ENCODE assay signal across 8 cellular contexts in genomic region chr22:46052801-46053562, GRCh38.
DNase-seq lines count a peak whose midpoint lies in the region; ATAC-seq and TF ChIP-seq lines count a peak whose summit lies in the region.

No MANE protein-coding gene starts in this region.

- peaks cover 34% of the 10 kb centered on the region for H3K4me1 Mint-ChIP-seq in activated CD8-positive, alpha-beta memory T cell treated with anti-CD3 and anti-CD28 coated beads, Interleukin-2, amount 10 ng/mL, durations not matched to agents 7 days and 5 days

- CTCF ChIA-PET in activated CD8-positive, alpha-beta memory T cell treated with anti-CD3 and anti-CD28 coated beads, Interleukin-2, amount 10 ng/mL, durations not matched to agents 7 days and 5 days (lab: Charles Lee), result interaction anchor here (0.6 to 1.7 kb wide), 5 partner anchors 9 to 69 kb away, joined by 3 to 6 read pairs (median 3); no protein-coding TSS in a partner anchor

- H3K27me3 ChIP-seq in parathyroid adenoma (ENCODE audit: control insufficient read depth, insufficient read depth, low read length), result no peaks in the 10 kb centered on the region

- no peak for ATAC-seq in activated CD8-positive, alpha-beta memory T cell treated with anti-CD3 and anti-CD28 coated beads, Interleukin-2, amount 10 ng/mL, durations not matched to agents 7 days and 5 days
- no peak for ATAC-seq in GM18511 (IDR thresholded peaks at IDR 0.05; ENCODE audit: unreplicated experiment)
- no peak for ATAC-seq in GM18873 (IDR thresholded peaks at IDR 0.05; ENCODE audit: low FRiP score, unreplicated experiment)

- H3K36me3 ChIP-seq in parathyroid adenoma (ENCODE audit: control insufficient read depth, insufficient read depth, low read length), result no peaks in the 10 kb centered on the region

- H3K36me3 Mint-ChIP-seq in activated CD8-positive, alpha-beta memory T cell treated with anti-CD3 and anti-CD28 coated beads, Interleukin-2, amount 10 ng/mL, durations not matched to agents 7 days and 5 days, result peaks cover 1% of the 10 kb centered on the region

- no peaks in the 10 kb centered on the region for H3K9me3 ChIP-seq in parathyroid adenoma (ENCODE audit: control insufficient read depth, low read length)

- no peak for TF ChIP-seq CTCF in fibroblast of pulmonary artery (IDR thresholded peaks at IDR 0.05; ENCODE audit: low read length, missing control alignments)
- no peak for TF ChIP-seq CTCF in parathyroid adenoma (IDR thresholded peaks at IDR 0.05)

- peak overlapping the region; percentile 65 for H2AFZ ChIP-seq in parathyroid adenoma

- H3K4me3 ChIP-seq in fibroblast of pulmonary artery (replicated peaks; ENCODE audit: low read depth, low read length) (peak overlapping the region; percentile 60), parathyroid adenoma (ENCODE audit: low read depth, low read length) (peak overlapping the region; percentile 52)

- H3K9ac ChIP-seq in parathyroid adenoma, result peak overlapping the region; percentile 1

- H3K9me3 Mint-ChIP-seq in activated CD8-positive, alpha-beta memory T cell treated with anti-CD3 and anti-CD28 coated beads, Interleukin-2, amount 10 ng/mL, durations not matched to agents 7 days and 5 days (ENCODE audit: low read depth), result no peaks in the 10 kb centered on the region

- H3K27ac ChIP-seq in parathyroid adenoma, result peak overlapping the region; percentile 97

- no peaks in the 10 kb centered on the region for H3K27me3 Mint-ChIP-seq in activated CD8-positive, alpha-beta memory T cell treated with anti-CD3 and anti-CD28 coated beads, Interleukin-2, amount 10 ng/mL, durations not matched to agents 7 days and 5 days

- H3K79me2 ChIP-seq in parathyroid adenoma, result peaks cover 11% of the 10 kb centered on the region

- H3K4me1 ChIP-seq in parathyroid adenoma, result peaks cover 9% of the 10 kb centered on the region

- peak overlapping the region; percentile 83 for H3K27ac Mint-ChIP-seq in activated CD8-positive, alpha-beta memory T cell treated with anti-CD3 and anti-CD28 coated beads, Interleukin-2, amount 10 ng/mL, durations not matched to agents 7 days and 5 days

- H3K4me3 Mint-ChIP-seq in activated CD8-positive, alpha-beta memory T cell treated with anti-CD3 and anti-CD28 coated beads, Interleukin-2, amount 10 ng/mL, durations not matched to agents 7 days and 5 days, result peak overlapping the region; percentile 83

- H3K4me2 ChIP-seq in parathyroid adenoma (ENCODE audit: low read length), result peak overlapping the region; percentile 60

- peak; percentile 31 for DNase-seq in CD1c-positive myeloid dendritic cell (ENCODE audit: extremely low spot score)
- peak; percentile 39 for DNase-seq in KG1 (lab: John Stamatoyannopoulos, UW)
- DNase-seq in activated CD8-positive, alpha-beta memory T cell treated with anti-CD3 and anti-CD28 coated beads, Interleukin-2, amount 10 ng/mL, durations not matched to agents 7 days and 5 days, result no peak
- DNase-seq in fibroblast of pulmonary artery (ENCODE audit: low read depth), result peak; percentile 47
- no peak for DNase-seq in ecto neural progenitor cell (ENCODE audit: low spot score)

Comparison
In these comparisons a context has a peak if more than half of its experiments do, and no peak if none do; other contexts are left out.
1. DNase-seq: peak in CD1c-positive myeloid dendritic cell (single experiment), KG1 (single experiment) and fibroblast of pulmonary artery (single experiment); none in activated CD8-positive, alpha-beta memory T cell treated with anti-CD3 and anti-CD28 coated beads, Interleukin-2, amount 10 ng/mL, durations not matched to agents 7 days and 5 days (single experiment) and ecto neural progenitor cell (single experiment).